ENCODE assay signal across 20 cellular contexts in genomic region chr6:162733489-162733888, GRCh38. TPM values are rescaled to one million over a fixed set of nuclear protein-coding genes. Genes with fewer than 3 reads are reported as not detected.
DNase-seq lines count a peak whose midpoint lies in the region; ATAC-seq and TF ChIP-seq lines count a peak whose summit lies in the region.
"Had no signal": no experiment of that assay in that cellular context is flagged by ENCODE, and none has a peak within 500 bp of the region (broad histone marks: within the 10 kb centered on the region; RNA-seq: fewer than 3 reads in every experiment).

No MANE protein-coding gene starts in this region.

- H3K4me3 Mint-ChIP-seq in activated naive CD8-positive, alpha-beta T cell = no peak overlapping the region
- H3K4me3 Mint-ChIP-seq: activated CD8-positive, alpha-beta memory T cell treated with anti-CD3 and anti-CD28 coated beads, Interleukin-2, amount 10 ng/mL, durations not matched to agents 7 days and 5 days; dendritic cell treated with granulocyte-macrophage colony-stimulating factor and Interleukin-4, amounts not matched to agents 40 ng/mL and 50 ng/mL, for 4 days; immature natural killer cell had no signal

- no peak for TF ChIP-seq EP300 in tibial nerve (IDR thresholded peaks at IDR 0.05)

- no peaks in the 10 kb centered on the region for H3K36me3 ChIP-seq in tibial nerve
- H3K36me3 ChIP-seq: brain microvascular endothelial cell, sigmoid colon had no signal

- H3K27me3 ChIP-seq in tibial nerve = no peaks in the 10 kb centered on the region
- H3K27me3 ChIP-seq: brain microvascular endothelial cell, sigmoid colon, testis had no signal

- H3K9me3 Mint-ChIP-seq in activated naive CD8-positive, alpha-beta T cell (ENCODE audit: low read depth) = no peaks in the 10 kb centered on the region
- H3K9me3 Mint-ChIP-seq: immature natural killer cell had no signal

- no peak for TF ChIP-seq POLR2A in tibial nerve (IDR thresholded peaks at IDR 0.05)

- WGBS in tibial nerve, 2 donors = 71 to 78% methylated on average over 4 of the region's 4 CpGs

- no peak overlapping the region for H3K27ac ChIP-seq in tibial nerve
- H3K27ac ChIP-seq: brain microvascular endothelial cell, sigmoid colon, testis had no signal

- ATAC-seq in GM21786 (IDR thresholded peaks at IDR 0.05; ENCODE audit: unreplicated experiment) = no peak
- ATAC-seq: activated CD8-positive, alpha-beta memory T cell treated with anti-CD3 and anti-CD28 coated beads, Interleukin-2, amount 10 ng/mL, durations not matched to agents 7 days and 5 days had no signal

- no peaks in the 10 kb centered on the region for H3K36me3 Mint-ChIP-seq in activated naive CD8-positive, alpha-beta T cell
- H3K36me3 Mint-ChIP-seq: activated CD8-positive, alpha-beta memory T cell treated with anti-CD3 and anti-CD28 coated beads, Interleukin-2, amount 10 ng/mL, durations not matched to agents 7 days and 5 days; immature natural killer cell had no signal

- H3K4me1 Mint-ChIP-seq in activated naive CD8-positive, alpha-beta T cell (ENCODE audit: low read depth) = peaks cover 10% of the 10 kb centered on the region

- no peaks in the 10 kb centered on the region for H3K27me3 Mint-ChIP-seq in activated naive CD8-positive, alpha-beta T cell
- H3K27me3 Mint-ChIP-seq: activated CD8-positive, alpha-beta memory T cell treated with anti-CD3 and anti-CD28 coated beads, Interleukin-2, amount 10 ng/mL, durations not matched to agents 7 days and 5 days had no signal

- H3K27ac Mint-ChIP-seq in activated naive CD8-positive, alpha-beta T cell = peak overlapping the region; percentile 42
- H3K27ac Mint-ChIP-seq: activated CD8-positive, alpha-beta memory T cell treated with anti-CD3 and anti-CD28 coated beads, Interleukin-2, amount 10 ng/mL, durations not matched to agents 7 days and 5 days; dendritic cell treated with granulocyte-macrophage colony-stimulating factor and Interleukin-4, amounts not matched to agents 40 ng/mL and 50 ng/mL, for 4 days; immature natural killer cell had no signal

- peaks cover 0 to 11% (median 0%) of the 10 kb centered on the region in 4 donors for H3K9me3 ChIP-seq in tibial nerve
- H3K9me3 ChIP-seq: sigmoid colon, testis had no signal

- H3K4me1 ChIP-seq in tibial nerve = no peaks in the 10 kb centered on the region
- H3K4me1 ChIP-seq: testis had no signal

- no peak for TF ChIP-seq CTCF in tibial nerve (IDR thresholded peaks at IDR 0.05)

- peak; percentile 4 for DNase-seq in stimulated activated CD4-positive, alpha-beta T cell treated with anti-CD3 and anti-CD28 coated beads, Interleukin-12 subunit alpha, Interleukin-12 subunit beta, amount 100 ng/mL, for 4 hours
- DNase-seq in stimulated activated CD4-positive, alpha-beta T cell treated with anti-CD3 and anti-CD28 coated beads, Interleukin-1b, Interleukin-23, amount 100 ng/mL, for 48 hours = no peak
- DNase-seq in OCI-M1 (lab: John Stamatoyannopoulos, UW) = peak; percentile 13
- DNase-seq in stimulated activated CD4-positive, alpha-beta T cell treated with anti-CD3 and anti-CD28 coated beads, Interleukin-4, amount 100 ng/mL, for 24 hours = peak; percentile 15
- no peak for DNase-seq in tibial nerve (ENCODE audit: low spot score in 2 of 2)
- DNase-seq in superior temporal gyrus (ENCODE audit: extremely low spot score) = no peak
- DNase-seq: activated CD8-positive, alpha-beta memory T cell treated with anti-CD3 and anti-CD28 coated beads, Interleukin-2, amount 10 ng/mL, durations not matched to agents 7 days and 5 days; activated gamma-delta T cell treated with Interleukin-2 at 50 U/mL for 16 hours; brain microvascular endothelial cell; COR-L47; erythroblast; immature natural killer cell; IMR-90; NCI-H2081; NCI-H82; sigmoid colon; testis had no signal

- no peak overlapping the region for H3K4me3 ChIP-seq in tibial nerve
- H3K4me3 ChIP-seq: sigmoid colon, testis had no signal

RNA-seq across cellular contexts. Expression of gene PACRG, which starts 5.7 kb away (rescaled TPM):
- total RNA-seq in tibial nerve = 10 to 100 TPM in 1 of 4 donors, 1 to 10 TPM in 3; 1.5 to 10.4 (median 2.1) TPM
- total RNA-seq: activated CD8-positive, alpha-beta memory T cell treated with anti-CD3 and anti-CD28 coated beads, Interleukin-2, amount 10 ng/mL, durations not matched to agents 7 days and 5 days; IMR-90 had no signal

RNA-seq across cellular contexts. Expression of gene PRKN, which starts 5.9 kb away (rescaled TPM):
- 10 to 100 TPM in 1 of 4 donors, 1 to 10 TPM in 3; 5.5 to 17.9 (median 6.8) TPM for total RNA-seq in tibial nerve
- total RNA-seq: activated CD8-positive, alpha-beta memory T cell treated with anti-CD3 and anti-CD28 coated beads, Interleukin-2, amount 10 ng/mL, durations not matched to agents 7 days and 5 days had no signal

Comparison
In these comparisons a context has a peak if more than half of its experiments do, and no peak if none do; other contexts are left out.
1. DNase-seq: peak in stimulated activated CD4-positive, alpha-beta T cell treated with anti-CD3 and anti-CD28 coated beads, Interleukin-12 subunit alpha, Interleukin-12 subunit beta, amount 100 ng/mL, for 4 hours (single experiment), OCI-M1 (single experiment) and stimulated activated CD4-positive, alpha-beta T cell treated with anti-CD3 and anti-CD28 coated beads, Interleukin-4, amount 100 ng/mL, for 24 hours (single experiment); none in stimulated activated CD4-positive, alpha-beta T cell treated with anti-CD3 and anti-CD28 coated beads, Interleukin-1b, Interleukin-23, amount 100 ng/mL, for 48 hours (single experiment), tibial nerve (0 of 2) and superior temporal gyrus (single experiment).